26 cellular contexts compared by ENCODE assay signal in the genomic region with DNA sequence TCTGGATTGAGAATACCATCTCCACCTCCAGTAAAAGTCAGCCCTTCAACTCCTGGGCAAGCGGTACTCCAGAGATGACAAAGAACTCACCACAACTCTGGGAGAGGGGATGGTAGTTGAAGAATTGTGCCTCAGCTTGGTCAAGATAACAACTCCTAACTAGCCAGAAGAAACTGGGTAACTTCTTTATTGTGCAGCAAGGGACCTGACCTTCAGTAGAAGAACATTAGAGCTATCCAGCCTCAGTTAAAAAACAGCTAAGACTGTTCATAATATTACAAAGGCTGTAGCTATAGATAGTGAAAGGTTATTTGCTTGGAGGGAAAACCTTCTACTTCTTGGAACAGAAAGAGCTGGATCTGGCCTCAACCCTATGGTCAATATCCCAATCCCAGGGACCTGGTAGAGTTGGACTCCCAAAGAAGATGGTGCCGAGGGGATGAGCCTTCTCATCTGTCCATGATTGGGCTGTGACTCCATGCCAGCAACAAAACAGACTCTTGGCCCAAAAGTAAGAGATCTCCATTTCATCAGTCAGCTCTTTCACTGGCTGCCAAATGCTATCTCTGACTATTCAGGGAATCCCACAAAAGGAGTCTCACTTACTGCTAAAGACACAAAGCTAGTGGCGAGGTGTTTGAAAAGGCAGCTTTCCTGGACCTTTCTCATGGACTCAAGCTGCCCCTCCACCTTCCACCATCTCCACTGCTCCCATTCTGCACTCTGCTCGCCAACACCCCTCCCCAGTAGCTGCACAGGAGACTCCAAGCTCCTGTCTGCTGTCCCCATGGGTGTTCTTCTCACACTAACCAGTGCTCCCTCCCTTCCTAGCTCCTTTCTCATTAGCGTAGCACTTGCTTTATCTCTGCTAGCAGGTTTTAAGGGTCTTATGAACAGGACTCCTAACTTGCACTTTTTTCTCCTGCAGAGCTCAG.
A peak's percentile ranks its signal among the peaks of the same experiment; 100 is the strongest.
DNase-seq lines count a peak whose midpoint lies in the region; ATAC-seq, FAIRE-seq and TF ChIP-seq lines count a peak whose summit lies in the region.
"Had no signal": no experiment of that assay in that cellular context is flagged by ENCODE, and none has a peak within 500 bp of the region (broad histone marks: within the 10 kb centered on the region; RNA-seq: fewer than 3 reads in every experiment).

No MANE protein-coding gene starts in this region.

- no peaks in the 10 kb centered on the region for H3K4me1 Mint-ChIP-seq in activated CD8-positive, alpha-beta T cell treated with anti-CD3 and anti-CD28 coated beads, Interleukin-2, amount 10 ng/mL, durations not matched to agents 7 days and 5 days (ENCODE audit: low read depth)
- H3K4me1 Mint-ChIP-seq in activated CD8-positive, alpha-beta T cell treated with anti-CD3 and anti-CD28 coated beads for 36 hours (ENCODE audit: low read depth) = peaks cover 1% of the 10 kb centered on the region
- H3K4me1 Mint-ChIP-seq in HFFc6 (ENCODE audit: low read depth) = peaks cover 11% of the 10 kb centered on the region
- H3K4me1 Mint-ChIP-seq: activated naive CD8-positive, alpha-beta T cell treated with anti-CD3 and anti-CD28 coated beads, Interleukin-2, amount 10 ng/mL, durations not matched to agents 7 days and 5 days had no signal

- H4K8ac ChIP-seq in neuronal stem cell (ENCODE audit: low read depth, low read length) = no peak overlapping the region

- DNase-seq in activated CD8-positive, alpha-beta T cell treated with anti-CD3 and anti-CD28 coated beads, Interleukin-2, amount 10 ng/mL, durations not matched to agents 7 days and 5 days = peak; percentile 13
- DNase-seq in activated CD8-positive, alpha-beta T cell treated with anti-CD3 and anti-CD28 coated beads for 36 hours = no peak
- DNase-seq in MG63 (peak; percentile 17), bronchial epithelial cell (ENCODE audit: low read depth) (peak; percentile 45), renal cortical epithelial cell (ENCODE audit: low read depth) (peak; percentile 11), neuronal stem cell (ENCODE audit: low spot score) (no peak), testis (no peak), HFFc6 (no peak)
- DNase-seq: activated CD4-positive, alpha-beta T cell treated with anti-CD3 and anti-CD28 coated beads for 1 hour; activated naive CD8-positive, alpha-beta T cell treated with anti-CD3 and anti-CD28 coated beads, Interleukin-2, amount 10 ng/mL, durations not matched to agents 7 days and 5 days; cortex of kidney; hypothalamus; islet precursor cell; Karpas-422; stimulated activated CD4-positive, alpha-beta T cell treated with anti-CD3 and anti-CD28 coated beads, Interleukin-4, amount 100 ng/mL, for 1 hour had no signal

- H3K4me1 ChIP-seq in neuronal stem cell (ENCODE audit: control insufficient read depth in 2 of 2, insufficient read depth in 1 of 2, low read depth in 1 of 2, low read length in 2 of 2) (peaks cover 0 to 2% of the 10 kb centered on the region in 2 donors), testis (no peaks in the 10 kb centered on the region)

- H4K91ac ChIP-seq in neuronal stem cell (ENCODE audit: low read depth, low read length, poor library complexity) = no peak overlapping the region

- no peak for TF ChIP-seq CTCF in activated CD8-positive, alpha-beta T cell treated with anti-CD3 and anti-CD28 coated beads for 36 hours (IDR thresholded peaks at IDR 0.05)
- TF ChIP-seq CTCF in bronchial epithelial cell (IDR thresholded peaks at IDR 0.05; ENCODE audit: insufficient read depth, low read length, severe bottlenecking) = no peak
- no peak for TF ChIP-seq CTCF in testis (IDR thresholded peaks at IDR 0.05)
- TF ChIP-seq CTCF in HFFc6 (IDR thresholded peaks at IDR 0.05) = no peak

- H3K18ac ChIP-seq in neuronal stem cell (ENCODE audit: low read length) = no peak overlapping the region

- H3K27ac ChIP-seq in neuronal stem cell (replicated peaks; ENCODE audit: low read length) (no peak overlapping the region), testis (no peak overlapping the region)
- H3K27ac ChIP-seq: BLaER1 treated with 17β-estradiol and CSF1 and Interleukin-3, amounts not matched to agents 10 nM and 100 nM had no signal

- intact Hi-C loops in activated CD8-positive, alpha-beta T cell treated with anti-CD3 and anti-CD28 coated beads for 36 hours (cut with micrococcal nuclease) = no loop called here
- intact Hi-C loops in testis (cut with DNase I; ENCODE audit: low total_unique reads) = no loop called here

- no peak overlapping the region for H2BK120ac ChIP-seq in neuronal stem cell (ENCODE audit: low read depth, low read length)

- H3K79me1 ChIP-seq in neuronal stem cell (ENCODE audit: low read depth, low read length) = no peaks in the 10 kb centered on the region

- CTCF ChIA-PET in activated CD8-positive, alpha-beta T cell treated with anti-CD3 and anti-CD28 coated beads, Interleukin-2, amount 10 ng/mL, durations not matched to agents 7 days and 5 days (lab: Charles Lee) = interaction anchor here (0.7 to 3.2 kb wide), 4 partner anchors 11 to 496 kb away, joined by 3 to 13 read pairs (median 4); no protein-coding TSS in a partner anchor
- CTCF ChIA-PET in activated CD8-positive, alpha-beta T cell treated with anti-CD3 and anti-CD28 coated beads for 36 hours (lab: Charles Lee) = interaction anchor here (0.9 to 2.3 kb wide), 4 partner anchors 45 to 496 kb away, joined by 3 to 7 read pairs (median 7); no protein-coding TSS in a partner anchor

- no CpG with 5 or more reads among the region's 5 CpGs for WGBS in neuronal stem cell (ENCODE audit: extremely low coverage in 2 of 2, insufficient read length in 2 of 2, insufficient replicate concordance in 1 of 2), 2 donors
- 86 to 89% methylated on average over 5 of the region's 5 CpGs for WGBS in testis, 2 donors

- no peak overlapping the region for H3K27ac Mint-ChIP-seq in activated CD8-positive, alpha-beta T cell treated with anti-CD3 and anti-CD28 coated beads, Interleukin-2, amount 10 ng/mL, durations not matched to agents 7 days and 5 days
- no peak overlapping the region for H3K27ac Mint-ChIP-seq in activated CD8-positive, alpha-beta T cell treated with anti-CD3 and anti-CD28 coated beads for 36 hours
- H3K27ac Mint-ChIP-seq in HFFc6 = no peak overlapping the region; the same call in 1 of the 2 replicates
- H3K27ac Mint-ChIP-seq: activated naive CD8-positive, alpha-beta T cell treated with anti-CD3 and anti-CD28 coated beads, Interleukin-2, amount 10 ng/mL, durations not matched to agents 7 days and 5 days; activated T-helper 2 cell treated with anti-CD3 and anti-CD28 coated beads, Interferon-gamma antibody, Interleukin-2, Interleukin-4, amounts not matched to agents 10 μg/mL and 5 μg/mL and 100 μg/mL, durations not matched to agents 14 hours and 24 hours and 36 hours; nephron; progenitor cell of endocrine pancreas had no signal

- H3K4ac ChIP-seq in neuronal stem cell (ENCODE audit: low read length) = no peak overlapping the region

- H3K9ac ChIP-seq in neuronal stem cell (ENCODE audit: low read depth, low read length, poor library complexity) = no peak overlapping the region
- H3K9ac ChIP-seq: BLaER1 treated with 17β-estradiol and CSF1 and Interleukin-3, amounts not matched to agents 10 nM and 100 nM had no signal

- H3K36me3 ChIP-seq in MG63 (no peaks in the 10 kb centered on the region), bronchial epithelial cell (ENCODE audit: control insufficient read depth, insufficient read depth, low read length) (no peaks in the 10 kb centered on the region), neuronal stem cell (replicated peaks in 1 of 2; ENCODE audit: control insufficient read depth in 2 of 2, insufficient read depth in 2 of 2, low read length in 2 of 2) (no peaks in the 10 kb centered on the region), testis (ENCODE audit: low read depth, missing control alignments) (no peaks in the 10 kb centered on the region)

- H3K23ac ChIP-seq in neuronal stem cell (ENCODE audit: low read depth, low read length, poor library complexity) = no peak overlapping the region

- no peak for FAIRE-seq in bronchial epithelial cell (lab: Jason Lieb, UNC)
- FAIRE-seq: A204.1, D721Med, frontal cortex, RCC 7860 had no signal

- POLR2A ChIA-PET in activated CD8-positive, alpha-beta T cell treated with anti-CD3 and anti-CD28 coated beads, Interleukin-2, amount 10 ng/mL, durations not matched to agents 7 days and 5 days (lab: Charles Lee) = no interaction called here
- POLR2A ChIA-PET in activated CD8-positive, alpha-beta T cell treated with anti-CD3 and anti-CD28 coated beads for 36 hours (lab: Charles Lee) = no interaction called here

- no peaks in the 10 kb centered on the region for H3K9me3 Mint-ChIP-seq in activated CD8-positive, alpha-beta T cell treated with anti-CD3 and anti-CD28 coated beads, Interleukin-2, amount 10 ng/mL, durations not matched to agents 7 days and 5 days (ENCODE audit: insufficient read depth)
- H3K9me3 Mint-ChIP-seq in activated CD8-positive, alpha-beta T cell treated with anti-CD3 and anti-CD28 coated beads for 36 hours = no peaks in the 10 kb centered on the region
- peaks cover 3% of the 10 kb centered on the region for H3K9me3 Mint-ChIP-seq in HFFc6
- H3K9me3 Mint-ChIP-seq: activated naive CD8-positive, alpha-beta T cell treated with anti-CD3 and anti-CD28 coated beads, Interleukin-2, amount 10 ng/mL, durations not matched to agents 7 days and 5 days; activated T-helper 2 cell treated with anti-CD3 and anti-CD28 coated beads, Interferon-gamma antibody, Interleukin-2, Interleukin-4, amounts not matched to agents 10 μg/mL and 5 μg/mL and 100 μg/mL, durations not matched to agents 14 hours and 24 hours and 36 hours; brain had no signal

- H3K9me3 ChIP-seq in MG63 (no peaks in the 10 kb centered on the region), neuronal stem cell (replicated peaks in 1 of 2; ENCODE audit: control insufficient read depth in 2 of 2, insufficient read depth in 1 of 2, low read depth in 1 of 2, low read length in 2 of 2) (no peaks in the 10 kb centered on the region), testis (no peaks in the 10 kb centered on the region)

- no peak overlapping the region for H3K4me3 Mint-ChIP-seq in activated CD8-positive, alpha-beta T cell treated with anti-CD3 and anti-CD28 coated beads, Interleukin-2, amount 10 ng/mL, durations not matched to agents 7 days and 5 days
- no peak overlapping the region for H3K4me3 Mint-ChIP-seq in activated CD8-positive, alpha-beta T cell treated with anti-CD3 and anti-CD28 coated beads for 36 hours
- no peak overlapping the region for H3K4me3 Mint-ChIP-seq in HFFc6
- H3K4me3 Mint-ChIP-seq: activated naive CD8-positive, alpha-beta T cell treated with anti-CD3 and anti-CD28 coated beads, Interleukin-2, amount 10 ng/mL, durations not matched to agents 7 days and 5 days; brain; nephron had no signal

- no peak overlapping the region for H3K14ac ChIP-seq in neuronal stem cell (ENCODE audit: low read length)

- no peaks in the 10 kb centered on the region for H3K27me3 Mint-ChIP-seq in activated CD8-positive, alpha-beta T cell treated with anti-CD3 and anti-CD28 coated beads, Interleukin-2, amount 10 ng/mL, durations not matched to agents 7 days and 5 days (ENCODE audit: low read depth)
- H3K27me3 Mint-ChIP-seq in activated CD8-positive, alpha-beta T cell treated with anti-CD3 and anti-CD28 coated beads for 36 hours = no peaks in the 10 kb centered on the region
- peaks cover 3% of the 10 kb centered on the region; the same call in 1 of the 2 replicates for H3K27me3 Mint-ChIP-seq in HFFc6 (ENCODE audit: insufficient read depth)
- H3K27me3 Mint-ChIP-seq: progenitor cell of endocrine pancreas had no signal

- no peaks in the 10 kb centered on the region for H3K27me3 ChIP-seq in MG63
- no peaks in the 10 kb centered on the region for H3K27me3 ChIP-seq in bronchial epithelial cell (ENCODE audit: control insufficient read depth, insufficient read depth, low read length)
- no peaks in the 10 kb centered on the region for H3K27me3 ChIP-seq in neuronal stem cell (ENCODE audit: control insufficient read depth in 3 of 3, insufficient read depth in 3 of 3, low read depth in 1 of 3, low read length in 3 of 3)
- no peaks in the 10 kb centered on the region for H3K27me3 ChIP-seq in testis
- H3K27me3 ChIP-seq: BLaER1 treated with 17β-estradiol and CSF1 and Interleukin-3, amounts not matched to agents 10 nM and 100 nM had no signal

- no peaks in the 10 kb centered on the region for H3K36me3 Mint-ChIP-seq in activated CD8-positive, alpha-beta T cell treated with anti-CD3 and anti-CD28 coated beads, Interleukin-2, amount 10 ng/mL, durations not matched to agents 7 days and 5 days (ENCODE audit: low read depth)
- no peaks in the 10 kb centered on the region for H3K36me3 Mint-ChIP-seq in activated CD8-positive, alpha-beta T cell treated with anti-CD3 and anti-CD28 coated beads for 36 hours (ENCODE audit: low read depth)
- H3K36me3 Mint-ChIP-seq in HFFc6 (ENCODE audit: low read depth) = peaks cover 10% of the 10 kb centered on the region
- H3K36me3 Mint-ChIP-seq: activated naive CD8-positive, alpha-beta T cell treated with anti-CD3 and anti-CD28 coated beads, Interleukin-2, amount 10 ng/mL, durations not matched to agents 7 days and 5 days; brain had no signal

- no peak for ATAC-seq in activated CD8-positive, alpha-beta T cell treated with anti-CD3 and anti-CD28 coated beads, Interleukin-2, amount 10 ng/mL, durations not matched to agents 7 days and 5 days
- no peak for ATAC-seq in activated CD8-positive, alpha-beta T cell treated with anti-CD3 and anti-CD28 coated beads for 36 hours
- ATAC-seq: SK-N-SH treated with all-trans-retinoic acid at 6 μM for 48 hours had no signal

- no peak overlapping the region for H2BK5ac ChIP-seq in neuronal stem cell (ENCODE audit: low read length)

- H2AFZ ChIP-seq in neuronal stem cell (ENCODE audit: low read length) = no peak overlapping the region

- no peak overlapping the region for H2BK12ac ChIP-seq in neuronal stem cell (ENCODE audit: low read length)

- no peak overlapping the region for H3K4me2 ChIP-seq in neuronal stem cell (ENCODE audit: insufficient read depth, low read length, poor library complexity, severe bottlenecking)
- H3K4me2 ChIP-seq: BLaER1 treated with 17β-estradiol and CSF1 and Interleukin-3, amounts not matched to agents 10 nM and 100 nM; smooth muscle cell had no signal

- H3K4me3 ChIP-seq in MG63 (no peak overlapping the region), bronchial epithelial cell (ENCODE audit: low read depth, low read length) (no peak overlapping the region), neuronal stem cell (ENCODE audit: low read length in 2 of 2) (no peak overlapping the region), testis (no peak overlapping the region)
- H3K4me3 ChIP-seq: BLaER1 treated with 17β-estradiol and CSF1 and Interleukin-3, amounts not matched to agents 10 nM and 100 nM; smooth muscle cell had no signal

- no peak overlapping the region for H2BK15ac ChIP-seq in neuronal stem cell (ENCODE audit: low read length)

- no peak overlapping the region for H2AK5ac ChIP-seq in neuronal stem cell (ENCODE audit: low read depth, low read length)

- TF ChIP-seq POLR2A in testis (IDR thresholded peaks at IDR 0.05) = no peak

Comparison
In these comparisons a context has a peak if more than half of its experiments do, and no peak if none do; other contexts are left out.
1. DNase-seq: peak in activated CD8-positive, alpha-beta T cell treated with anti-CD3 and anti-CD28 coated beads, Interleukin-2, amount 10 ng/mL, durations not matched to agents 7 days and 5 days (single experiment), MG63 (single experiment), bronchial epithelial cell (single experiment) and renal cortical epithelial cell (single experiment); none in activated CD8-positive, alpha-beta T cell treated with anti-CD3 and anti-CD28 coated beads for 36 hours (single experiment), neuronal stem cell (single experiment), testis (single experiment) and HFFc6 (single experiment).